15 cellular contexts compared by ENCODE assay signal in the genomic region with DNA sequence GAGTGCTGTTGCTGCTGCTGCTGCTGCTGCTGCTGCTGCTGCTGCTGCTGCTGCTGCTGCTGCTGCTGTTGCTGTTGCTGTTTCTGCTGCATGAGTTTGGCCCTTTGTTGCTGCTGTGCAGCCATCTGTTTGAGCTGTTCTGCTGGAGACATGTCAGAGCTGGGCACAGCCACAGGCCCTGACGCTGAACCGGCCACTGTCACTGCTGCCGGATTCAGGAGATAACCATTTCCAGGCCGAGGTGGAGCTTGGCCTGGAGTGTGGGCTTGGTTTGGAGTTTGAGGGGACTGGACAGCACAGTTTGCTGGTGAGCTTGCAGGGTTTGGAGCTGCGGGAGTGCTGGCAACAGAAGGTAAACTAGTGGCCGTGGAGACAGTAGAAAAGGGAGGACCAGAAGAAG.
"Had no signal": no experiment of that assay in that cellular context is flagged by ENCODE, and none has a peak within 500 bp of the region (broad histone marks: within the 10 kb centered on the region; RNA-seq: fewer than 3 reads in every experiment).

No MANE protein-coding gene starts in this region.

- DNase-seq: activated B cell treated with CpG ODN at 0.5 μM for 24 hours; activated CD4-positive, alpha-beta T cell treated with anti-CD3 and anti-CD28 coated beads for 4 hours; activated naive CD4-positive, alpha-beta T cell treated with Interleukin-2 at 50 U/mL for 16 hours; activated naive CD8-positive, alpha-beta T cell treated with anti-CD3 and anti-CD28 coated beads, Interleukin-2, amount 10 ng/mL, durations not matched to agents 7 days and 5 days; body of pancreas; dorsolateral prefrontal cortex; hippocampal formation; left cardiac atrium; lower lobe of right lung; small intestine; stimulated activated CD4-positive, alpha-beta T cell treated with anti-CD3 and anti-CD28 coated beads, Interleukin-15, amount 100 ng/mL, for 24 hours; stimulated activated CD4-positive, alpha-beta T cell treated with anti-CD3 and anti-CD28 coated beads, Interleukin-2, amount 100 ng/mL, for 48 hours; SW 1271 had no signal

- H3K4me3 ChIP-seq: body of pancreas, dorsolateral prefrontal cortex, lower lobe of right lung, upper lobe of left lung had no signal

- H3K27ac ChIP-seq: body of pancreas, foreskin keratinocyte, lower lobe of right lung had no signal

- H3K9me3 ChIP-seq: body of pancreas, lower lobe of right lung, upper lobe of left lung had no signal

- H3K27me3 ChIP-seq: body of pancreas, dorsolateral prefrontal cortex, foreskin keratinocyte, upper lobe of left lung had no signal
